In genomic region chr6:32816746-32817204, GRCh38 we compare ENCODE assay signal across 8 cellular contexts. TPM values are rescaled to one million over a fixed set of nuclear protein-coding genes. Genes with fewer than 3 reads are reported as not detected.
DNase-seq lines count a peak whose midpoint lies in the region; ATAC-seq and TF ChIP-seq lines count a peak whose summit lies in the region.

TSS of gene HLA-DOB (minus strand) at chr6:32817002. CDS start at chr6:32816951, 51 bp downstream.

- no peak within 1 kb of the TSS for H3K4me3 ChIP-seq in HAP-1

- H3K9me3 ChIP-seq in HAP-1 = no peaks in the 10 kb centered on the region

- H3K27ac Mint-ChIP-seq in activated naive CD8-positive, alpha-beta T cell treated with anti-CD3 and anti-CD28 coated beads, Interleukin-2, amount 50 U/mL, for 24 hours = peak within 1 kb of the TSS; percentile 68
- H3K27ac Mint-ChIP-seq in memory B cell (peak within 1 kb of the TSS; percentile 99), mesothelial cell of epicardium (no peak within 1 kb of the TSS)

- no peaks in the 10 kb centered on the region for H3K9me3 Mint-ChIP-seq in activated naive CD8-positive, alpha-beta T cell treated with anti-CD3 and anti-CD28 coated beads, Interleukin-2, amount 50 U/mL, for 24 hours
- H3K9me3 Mint-ChIP-seq in memory B cell (no peaks in the 10 kb centered on the region), mesothelial cell of epicardium (peaks cover 4% of the 10 kb centered on the region)

- peak within 1 kb of the TSS; percentile 70 for H3K4me3 Mint-ChIP-seq in activated naive CD8-positive, alpha-beta T cell treated with anti-CD3 and anti-CD28 coated beads, Interleukin-2, amount 50 U/mL, for 24 hours
- H3K4me3 Mint-ChIP-seq in memory B cell (peak within 1 kb of the TSS; percentile 99), mesothelial cell of epicardium (no peak within 1 kb of the TSS)

- H3K36me3 Mint-ChIP-seq in activated naive CD8-positive, alpha-beta T cell treated with anti-CD3 and anti-CD28 coated beads, Interleukin-2, amount 50 U/mL, for 24 hours (ENCODE audit: low read depth) = peaks cover 2% of the 10 kb centered on the region
- H3K36me3 Mint-ChIP-seq in memory B cell = peaks cover 24% of the 10 kb centered on the region
- H3K36me3 Mint-ChIP-seq in mesothelial cell of epicardium = no peaks in the 10 kb centered on the region

- in situ Hi-C loops in HAP-1 (cut with MboI; ENCODE audit: low sequenced_read_pairs) = no loop called here

- TF ChIP-seq CTCF in mesothelial cell of epicardium (IDR thresholded peaks at IDR 0.05; ENCODE audit: unreplicated experiment) = no peak

- H3K4me1 Mint-ChIP-seq in activated naive CD8-positive, alpha-beta T cell treated with anti-CD3 and anti-CD28 coated beads, Interleukin-2, amount 50 U/mL, for 24 hours = peaks cover 28% of the 10 kb centered on the region
- peaks cover 65% of the 10 kb centered on the region for H3K4me1 Mint-ChIP-seq in memory B cell
- H3K4me1 Mint-ChIP-seq in mesothelial cell of epicardium = peaks cover 2% of the 10 kb centered on the region

- H3K27me3 Mint-ChIP-seq in activated naive CD8-positive, alpha-beta T cell treated with anti-CD3 and anti-CD28 coated beads, Interleukin-2, amount 50 U/mL, for 24 hours = peaks cover 3% of the 10 kb centered on the region
- no peaks in the 10 kb centered on the region for H3K27me3 Mint-ChIP-seq in memory B cell
- H3K27me3 Mint-ChIP-seq in mesothelial cell of epicardium (ENCODE audit: low read depth) = peaks cover 15% of the 10 kb centered on the region

- no peaks in the 10 kb centered on the region for H3K36me3 ChIP-seq in HAP-1 (replicated peaks)

- DNase-seq in EL = peak; percentile 14
- DNase-seq in activated naive CD8-positive, alpha-beta T cell treated with anti-CD3 and anti-CD28 coated beads, Interleukin-2, amount 50 U/mL, for 24 hours = no peak
- peak in 1 of 2 donors; percentile 60 for DNase-seq in memory B cell (ENCODE audit: low spot score in 2 of 2)
- DNase-seq in mesothelial cell of epicardium (ENCODE audit: low spot score in 2 of 2, unreplicated experiment in 2 of 2) = no peak
- no peak for DNase-seq in HAP-1 (ENCODE audit: low spot score in 2 of 2)
- no peak for DNase-seq in NCI-H2227 treated with DMSO at 0.1 percent for 48 hours (lab: John Stamatoyannopoulos, UW)
- DNase-seq in amniotic stem cell (lab: John Stamatoyannopoulos, UW) = no peak

- no peaks in the 10 kb centered on the region for H3K27me3 ChIP-seq in HAP-1 (ENCODE audit: low read depth)

- ATAC-seq in HG02610 (IDR thresholded peaks at IDR 0.05; ENCODE audit: unreplicated experiment) (peak; percentile 44), memory B cell (ENCODE audit: low read depth) (peak; percentile 72)
- ATAC-seq in activated naive CD8-positive, alpha-beta T cell treated with anti-CD3 and anti-CD28 coated beads, Interleukin-2, amount 50 U/mL, for 24 hours = peak; percentile 50

- H3K4me1 ChIP-seq in HAP-1 = peaks cover 7% of the 10 kb centered on the region

RNA-seq across cellular contexts. Expression of gene HLA-DOB, which starts in this region (rescaled TPM):
- total RNA-seq in mesothelial cell of epicardium = 0.35 to 0.52 TPM (median 0.45 TPM) in 3 replicates
